In genomic region chr4:82213485-82214162, GRCh38 we compare ENCODE assay signal across 1 cellular context.
TF ChIP-seq lines count a peak whose summit lies in the region.

No MANE protein-coding gene starts in this region.

TF ChIP-seq in K562, 482 proteins besides CTCF, POLR2A, EP300 and RAD21 (continued from another document):
- TF ChIP-seq ZNF609 (CRISPR knock-in tag; IDR thresholded peaks at IDR 0.05; ENCODE audit: borderline replicate concordance) = no peak
TF ChIP-seq in K562: peak in this region for 1.
